ENCODE assay signal across 1 cellular context in genomic region chr6:158358450-158359077, GRCh38.
TF ChIP-seq lines count a peak whose summit lies in the region.

No MANE protein-coding gene starts in this region.

TF ChIP-seq in HEK293, 187 proteins besides CTCF, POLR2A, EP300 and RAD21 (continued from another document):
- TF ChIP-seq ZNF24 (tag by site-specific recombination; IDR thresholded peaks at IDR 0.05) = no peak
- TF ChIP-seq ZNF704 (tag by site-specific recombination; IDR thresholded peaks at IDR 0.05) = no peak
- TF ChIP-seq ATF2 (tag by site-specific recombination; IDR thresholded peaks at IDR 0.05; ENCODE audit: low read depth) = no peak
- no peak for TF ChIP-seq ZNF792 (tag by site-specific recombination; IDR thresholded peaks at IDR 0.05)
- TF ChIP-seq ZNF239 (tag by site-specific recombination; IDR thresholded peaks at IDR 0.05) = no peak
- TF ChIP-seq SCRT1 (tag by site-specific recombination; IDR thresholded peaks at IDR 0.05; ENCODE audit: borderline replicate concordance) = no peak
- TF ChIP-seq PRDM4 (tag by site-specific recombination; IDR thresholded peaks at IDR 0.05) = no peak
- TF ChIP-seq ZNF449 (tag by site-specific recombination; IDR thresholded peaks at IDR 0.05) = no peak
- TF ChIP-seq ZNF510 (tag by site-specific recombination; IDR thresholded peaks at IDR 0.05; ENCODE audit: insufficient replicate concordance) = no peak
- no peak for TF ChIP-seq ZNF707 (tag by site-specific recombination; IDR thresholded peaks at IDR 0.05)
- TF ChIP-seq, protein P1, sequence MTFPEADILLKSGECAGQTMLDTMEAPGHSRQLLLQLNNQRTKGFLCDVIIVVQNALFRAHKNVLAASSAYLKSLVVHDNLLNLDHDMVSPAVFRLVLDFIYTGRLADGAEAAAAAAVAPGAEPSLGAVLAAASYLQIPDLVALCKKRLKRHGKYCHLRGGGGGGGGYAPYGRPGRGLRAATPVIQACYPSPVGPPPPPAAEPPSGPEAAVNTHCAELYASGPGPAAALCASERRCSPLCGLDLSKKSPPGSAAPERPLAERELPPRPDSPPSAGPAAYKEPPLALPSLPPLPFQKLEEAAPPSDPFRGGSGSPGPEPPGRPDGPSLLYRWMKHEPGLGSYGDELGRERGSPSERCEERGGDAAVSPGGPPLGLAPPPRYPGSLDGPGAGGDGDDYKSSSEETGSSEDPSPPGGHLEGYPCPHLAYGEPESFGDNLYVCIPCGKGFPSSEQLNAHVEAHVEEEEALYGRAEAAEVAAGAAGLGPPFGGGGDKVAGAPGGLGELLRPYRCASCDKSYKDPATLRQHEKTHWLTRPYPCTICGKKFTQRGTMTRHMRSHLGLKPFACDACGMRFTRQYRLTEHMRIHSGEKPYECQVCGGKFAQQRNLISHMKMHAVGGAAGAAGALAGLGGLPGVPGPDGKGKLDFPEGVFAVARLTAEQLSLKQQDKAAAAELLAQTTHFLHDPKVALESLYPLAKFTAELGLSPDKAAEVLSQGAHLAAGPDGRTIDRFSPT (tag by site-specific recombination; IDR thresholded peaks at IDR 0.05) = no peak
- no peak for TF ChIP-seq ZBTB26 (tag by site-specific recombination; optimal IDR thresholded peaks at IDR 0.05)
- TF ChIP-seq, protein P2, sequence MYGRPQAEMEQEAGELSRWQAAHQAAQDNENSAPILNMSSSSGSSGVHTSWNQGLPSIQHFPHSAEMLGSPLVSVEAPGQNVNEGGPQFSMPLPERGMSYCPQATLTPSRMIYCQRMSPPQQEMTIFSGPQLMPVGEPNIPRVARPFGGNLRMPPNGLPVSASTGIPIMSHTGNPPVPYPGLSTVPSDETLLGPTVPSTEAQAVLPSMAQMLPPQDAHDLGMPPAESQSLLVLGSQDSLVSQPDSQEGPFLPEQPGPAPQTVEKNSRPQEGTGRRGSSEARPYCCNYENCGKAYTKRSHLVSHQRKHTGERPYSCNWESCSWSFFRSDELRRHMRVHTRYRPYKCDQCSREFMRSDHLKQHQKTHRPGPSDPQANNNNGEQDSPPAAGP (tag by site-specific recombination; IDR thresholded peaks at IDR 0.05) = no peak
- TF ChIP-seq ZNF302 (tag by site-specific recombination; IDR thresholded peaks at IDR 0.05; ENCODE audit: low read depth) = no peak
